1 cellular context compared by ENCODE assay signal in the genomic region with DNA sequence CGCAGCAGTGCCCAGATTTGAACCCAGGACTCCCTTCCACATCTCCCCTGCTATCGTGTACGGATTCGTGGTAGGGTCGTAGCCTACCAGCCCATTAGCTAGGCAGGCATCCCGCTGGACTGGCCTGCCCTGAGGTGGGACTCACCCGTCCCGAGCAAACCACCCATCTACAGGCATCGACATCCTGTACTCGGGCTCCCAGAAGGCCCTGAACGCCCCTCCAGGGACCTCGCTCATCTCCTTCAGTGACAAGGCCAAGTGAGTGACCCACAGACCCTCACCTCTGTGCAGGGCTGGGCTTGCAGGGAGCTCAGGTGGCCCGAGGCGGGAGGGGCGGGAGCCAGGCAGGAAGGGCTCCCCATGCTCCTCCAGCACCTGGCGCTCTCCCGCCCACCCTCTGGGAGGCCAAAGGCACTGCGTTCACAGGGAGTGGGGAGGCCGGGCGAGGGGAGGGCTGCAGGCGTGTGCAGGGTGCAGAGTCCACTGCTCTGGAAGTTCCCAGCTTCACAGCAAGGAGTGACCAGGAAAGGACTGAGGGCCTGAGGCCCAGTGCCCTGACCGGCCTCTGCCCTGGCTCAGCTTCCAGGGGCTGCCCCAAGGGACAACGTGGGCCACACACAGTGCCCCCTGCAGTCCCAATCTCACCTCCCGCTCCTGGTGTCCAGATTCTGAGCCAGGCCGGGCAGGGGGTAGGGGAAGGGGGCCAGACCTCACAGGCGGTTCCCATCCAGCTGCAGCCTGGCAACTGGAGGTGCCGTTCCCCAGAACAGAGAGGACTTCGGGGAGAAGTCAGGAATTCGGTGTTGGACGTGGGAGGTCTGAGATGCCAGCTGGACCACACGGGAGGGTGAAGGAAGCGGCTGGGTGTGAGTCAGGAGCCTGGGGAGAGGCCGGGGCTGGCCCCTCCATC.
A peak's percentile ranks its signal among the peaks of the same experiment; 100 is the strongest.
TF ChIP-seq lines count a peak whose summit lies in the region.

No MANE protein-coding gene starts in this region.

TF ChIP-seq in HepG2, 621 proteins besides CTCF, POLR2A, EP300 and RAD21 (continued from another document and continues in another):
- TF ChIP-seq PAXIP1 (CRISPR knock-in tag; conservative IDR thresholded peaks at IDR 0.05) (peak; percentile 98), DNMT3B (CRISPR knock-in tag; conservative IDR thresholded peaks at IDR 0.05) (no peak), ZNF576 (CRISPR knock-in tag; IDR thresholded peaks at IDR 0.05) (peak; percentile 94), ATAD3A (CRISPR knock-in tag; IDR thresholded peaks at IDR 0.05) (no peak), GABPA (IDR thresholded peaks at IDR 0.05; ENCODE audit: low read depth, low read length) (no peak), GABPA (CRISPR knock-in tag; IDR thresholded peaks at IDR 0.05; ENCODE audit: low read depth) (peak; percentile 76), PHF5A (CRISPR knock-in tag; IDR thresholded peaks at IDR 0.05; ENCODE audit: low read depth, unreplicated experiment) (peak; percentile 99), ZNF563 (CRISPR knock-in tag; IDR thresholded peaks at IDR 0.05) (peak; percentile 93; the same call in 1 of the 2 replicates), ZNF775 (CRISPR knock-in tag; IDR thresholded peaks at IDR 0.05; ENCODE audit: borderline replicate concordance) (no peak), ZNF777 (CRISPR knock-in tag; IDR thresholded peaks at IDR 0.05) (no peak), RBFOX2 (IDR thresholded peaks at IDR 0.05; ENCODE audit: low read depth, low read length) (peak; percentile 86), ZBTB21 (CRISPR knock-in tag; IDR thresholded peaks at IDR 0.05) (no peak), KLF11 (CRISPR knock-in tag; IDR thresholded peaks at IDR 0.05) (peak; percentile 90), ZBTB4 (CRISPR knock-in tag; IDR thresholded peaks at IDR 0.05; ENCODE audit: borderline replicate concordance) (peak; percentile 94), ZNF772 (CRISPR knock-in tag; IDR thresholded peaks at IDR 0.05) (peak; percentile 97), RORA (CRISPR knock-in tag; IDR thresholded peaks at IDR 0.05) (no peak), ZNF234 (CRISPR knock-in tag; conservative IDR thresholded peaks at IDR 0.05) (no peak), TCF7 (IDR thresholded peaks at IDR 0.05; ENCODE audit: low read depth) (no peak), ZKSCAN1 (IDR thresholded peaks at IDR 0.05; ENCODE audit: low read length) (no peak), DNMT1 (CRISPR knock-in tag; IDR thresholded peaks at IDR 0.05) (peak; percentile 54; the same call in 1 of the 2 replicates), KDM2A (CRISPR knock-in tag; IDR thresholded peaks at IDR 0.05; ENCODE audit: borderline replicate concordance, low read depth) (peak; percentile 84), EEA1 (CRISPR knock-in tag; IDR thresholded peaks at IDR 0.05; ENCODE audit: borderline replicate concordance) (no peak), ZNF468 (CRISPR knock-in tag; IDR thresholded peaks at IDR 0.05) (no peak)
- TF ChIP-seq, protein P1, sequence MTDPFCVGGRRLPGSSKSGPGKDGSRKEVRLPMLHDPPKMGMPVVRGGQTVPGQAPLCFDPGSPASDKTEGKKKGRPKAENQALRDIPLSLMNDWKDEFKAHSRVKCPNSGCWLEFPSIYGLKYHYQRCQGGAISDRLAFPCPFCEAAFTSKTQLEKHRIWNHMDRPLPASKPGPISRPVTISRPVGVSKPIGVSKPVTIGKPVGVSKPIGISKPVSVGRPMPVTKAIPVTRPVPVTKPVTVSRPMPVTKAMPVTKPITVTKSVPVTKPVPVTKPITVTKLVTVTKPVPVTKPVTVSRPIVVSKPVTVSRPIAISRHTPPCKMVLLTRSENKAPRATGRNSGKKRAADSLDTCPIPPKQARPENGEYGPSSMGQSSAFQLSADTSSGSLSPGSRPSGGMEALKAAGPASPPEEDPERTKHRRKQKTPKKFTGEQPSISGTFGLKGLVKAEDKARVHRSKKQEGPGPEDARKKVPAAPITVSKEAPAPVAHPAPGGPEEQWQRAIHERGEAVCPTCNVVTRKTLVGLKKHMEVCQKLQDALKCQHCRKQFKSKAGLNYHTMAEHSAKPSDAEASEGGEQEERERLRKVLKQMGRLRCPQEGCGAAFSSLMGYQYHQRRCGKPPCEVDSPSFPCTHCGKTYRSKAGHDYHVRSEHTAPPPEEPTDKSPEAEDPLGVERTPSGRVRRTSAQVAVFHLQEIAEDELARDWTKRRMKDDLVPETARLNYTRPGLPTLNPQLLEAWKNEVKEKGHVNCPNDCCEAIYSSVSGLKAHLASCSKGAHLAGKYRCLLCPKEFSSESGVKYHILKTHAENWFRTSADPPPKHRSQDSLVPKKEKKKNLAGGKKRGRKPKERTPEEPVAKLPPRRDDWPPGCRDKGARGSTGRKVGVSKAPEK (CRISPR knock-in tag; IDR thresholded peaks at IDR 0.05; ENCODE audit: borderline replicate concordance): no peak
- TF ChIP-seq, protein P2, sequence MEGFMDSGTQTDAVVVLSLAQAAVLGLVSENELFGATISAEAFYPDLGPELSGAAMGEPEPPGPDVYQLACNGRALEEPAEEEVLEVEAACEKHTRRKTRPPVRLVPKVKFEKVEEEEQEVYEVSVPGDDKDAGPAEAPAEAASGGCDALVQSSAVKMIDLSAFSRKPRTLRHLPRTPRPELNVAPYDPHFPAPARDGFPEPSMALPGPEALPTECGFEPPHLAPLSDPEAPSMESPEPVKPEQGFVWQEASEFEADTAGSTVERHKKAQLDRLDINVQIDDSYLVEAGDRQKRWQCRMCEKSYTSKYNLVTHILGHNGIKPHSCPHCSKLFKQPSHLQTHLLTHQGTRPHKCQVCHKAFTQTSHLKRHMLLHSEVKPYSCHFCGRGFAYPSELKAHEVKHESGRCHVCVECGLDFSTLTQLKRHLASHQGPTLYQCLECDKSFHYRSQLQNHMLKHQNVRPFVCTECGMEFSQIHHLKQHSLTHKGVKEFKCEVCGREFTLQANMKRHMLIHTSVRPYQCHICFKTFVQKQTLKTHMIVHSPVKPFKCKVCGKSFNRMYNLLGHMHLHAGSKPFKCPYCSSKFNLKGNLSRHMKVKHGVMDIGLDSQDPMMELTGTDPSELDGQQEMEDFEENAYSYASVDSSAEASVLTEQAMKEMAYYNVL (CRISPR knock-in tag; IDR thresholded peaks at IDR 0.05; ENCODE audit: borderline replicate concordance): peak; percentile 89; the same call in 1 of the 2 replicates
- TF ChIP-seq, protein P3, sequence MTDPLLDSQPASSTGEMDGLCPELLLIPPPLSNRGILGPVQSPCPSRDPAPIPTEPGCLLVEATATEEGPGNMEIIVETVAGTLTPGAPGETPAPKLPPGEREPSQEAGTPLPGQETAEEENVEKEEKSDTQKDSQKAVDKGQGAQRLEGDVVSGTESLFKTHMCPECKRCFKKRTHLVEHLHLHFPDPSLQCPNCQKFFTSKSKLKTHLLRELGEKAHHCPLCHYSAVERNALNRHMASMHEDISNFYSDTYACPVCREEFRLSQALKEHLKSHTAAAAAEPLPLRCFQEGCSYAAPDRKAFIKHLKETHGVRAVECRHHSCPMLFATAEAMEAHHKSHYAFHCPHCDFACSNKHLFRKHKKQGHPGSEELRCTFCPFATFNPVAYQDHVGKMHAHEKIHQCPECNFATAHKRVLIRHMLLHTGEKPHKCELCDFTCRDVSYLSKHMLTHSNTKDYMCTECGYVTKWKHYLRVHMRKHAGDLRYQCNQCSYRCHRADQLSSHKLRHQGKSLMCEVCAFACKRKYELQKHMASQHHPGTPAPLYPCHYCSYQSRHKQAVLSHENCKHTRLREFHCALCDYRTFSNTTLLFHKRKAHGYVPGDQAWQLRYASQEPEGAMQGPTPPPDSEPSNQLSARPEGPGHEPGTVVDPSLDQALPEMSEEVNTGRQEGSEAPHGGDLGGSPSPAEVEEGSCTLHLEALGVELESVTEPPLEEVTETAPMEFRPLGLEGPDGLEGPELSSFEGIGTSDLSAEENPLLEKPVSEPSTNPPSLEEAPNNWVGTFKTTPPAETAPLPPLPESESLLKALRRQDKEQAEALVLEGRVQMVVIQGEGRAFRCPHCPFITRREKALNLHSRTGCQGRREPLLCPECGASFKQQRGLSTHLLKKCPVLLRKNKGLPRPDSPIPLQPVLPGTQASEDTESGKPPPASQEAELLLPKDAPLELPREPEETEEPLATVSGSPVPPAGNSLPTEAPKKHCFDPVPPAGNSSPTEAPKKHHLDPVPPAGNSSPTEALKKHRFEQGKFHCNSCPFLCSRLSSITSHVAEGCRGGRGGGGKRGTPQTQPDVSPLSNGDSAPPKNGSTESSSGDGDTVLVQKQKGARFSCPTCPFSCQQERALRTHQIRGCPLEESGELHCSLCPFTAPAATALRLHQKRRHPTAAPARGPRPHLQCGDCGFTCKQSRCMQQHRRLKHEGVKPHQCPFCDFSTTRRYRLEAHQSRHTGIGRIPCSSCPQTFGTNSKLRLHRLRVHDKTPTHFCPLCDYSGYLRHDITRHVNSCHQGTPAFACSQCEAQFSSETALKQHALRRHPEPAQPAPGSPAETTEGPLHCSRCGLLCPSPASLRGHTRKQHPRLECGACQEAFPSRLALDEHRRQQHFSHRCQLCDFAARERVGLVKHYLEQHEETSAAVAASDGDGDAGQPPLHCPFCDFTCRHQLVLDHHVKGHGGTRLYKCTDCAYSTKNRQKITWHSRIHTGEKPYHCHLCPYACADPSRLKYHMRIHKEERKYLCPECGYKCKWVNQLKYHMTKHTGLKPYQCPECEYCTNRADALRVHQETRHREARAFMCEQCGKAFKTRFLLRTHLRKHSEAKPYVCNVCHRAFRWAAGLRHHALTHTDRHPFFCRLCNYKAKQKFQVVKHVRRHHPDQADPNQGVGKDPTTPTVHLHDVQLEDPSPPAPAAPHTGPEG (CRISPR knock-in tag; IDR thresholded peaks at IDR 0.05): no peak
- TF ChIP-seq, protein P4, sequence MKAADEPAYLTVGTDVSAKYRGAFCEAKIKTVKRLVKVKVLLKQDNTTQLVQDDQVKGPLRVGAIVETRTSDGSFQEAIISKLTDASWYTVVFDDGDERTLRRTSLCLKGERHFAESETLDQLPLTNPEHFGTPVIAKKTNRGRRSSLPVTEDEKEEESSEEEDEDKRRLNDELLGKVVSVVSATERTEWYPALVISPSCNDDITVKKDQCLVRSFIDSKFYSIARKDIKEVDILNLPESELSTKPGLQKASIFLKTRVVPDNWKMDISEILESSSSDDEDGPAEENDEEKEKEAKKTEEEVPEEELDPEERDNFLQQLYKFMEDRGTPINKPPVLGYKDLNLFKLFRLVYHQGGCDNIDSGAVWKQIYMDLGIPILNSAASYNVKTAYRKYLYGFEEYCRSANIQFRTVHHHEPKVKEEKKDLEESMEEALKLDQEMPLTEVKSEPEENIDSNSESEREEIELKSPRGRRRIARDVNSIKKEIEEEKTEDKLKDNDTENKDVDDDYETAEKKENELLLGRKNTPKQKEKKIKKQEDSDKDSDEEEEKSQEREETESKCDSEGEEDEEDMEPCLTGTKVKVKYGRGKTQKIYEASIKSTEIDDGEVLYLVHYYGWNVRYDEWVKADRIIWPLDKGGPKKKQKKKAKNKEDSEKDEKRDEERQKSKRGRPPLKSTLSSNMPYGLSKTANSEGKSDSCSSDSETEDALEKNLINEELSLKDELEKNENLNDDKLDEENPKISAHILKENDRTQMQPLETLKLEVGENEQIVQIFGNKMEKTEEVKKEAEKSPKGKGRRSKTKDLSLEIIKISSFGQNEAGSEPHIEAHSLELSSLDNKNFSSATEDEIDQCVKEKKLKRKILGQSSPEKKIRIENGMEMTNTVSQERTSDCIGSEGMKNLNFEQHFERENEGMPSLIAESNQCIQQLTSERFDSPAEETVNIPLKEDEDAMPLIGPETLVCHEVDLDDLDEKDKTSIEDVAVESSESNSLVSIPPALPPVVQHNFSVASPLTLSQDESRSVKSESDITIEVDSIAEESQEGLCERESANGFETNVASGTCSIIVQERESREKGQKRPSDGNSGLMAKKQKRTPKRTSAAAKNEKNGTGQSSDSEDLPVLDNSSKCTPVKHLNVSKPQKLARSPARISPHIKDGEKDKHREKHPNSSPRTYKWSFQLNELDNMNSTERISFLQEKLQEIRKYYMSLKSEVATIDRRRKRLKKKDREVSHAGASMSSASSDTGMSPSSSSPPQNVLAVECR (CRISPR knock-in tag; IDR thresholded peaks at IDR 0.05; ENCODE audit: borderline replicate concordance): peak; percentile 91; the same call in 1 of the 2 replicates
